Comparison of ENCODE assay signal across 6 cellular contexts in genomic region chr16:30924797-30925645, GRCh38. TPM values are rescaled to one million over a fixed set of nuclear protein-coding genes. Genes with fewer than 3 reads are reported as not detected.
DNase-seq lines count a peak whose midpoint lies in the region; ATAC-seq and TF ChIP-seq lines count a peak whose summit lies in the region.

No MANE protein-coding gene starts in this region.

- peaks cover 22% of the 10 kb centered on the region for H3K4me1 Mint-ChIP-seq in activated T-cell treated with anti-CD3 and anti-CD28 coated beads, Interleukin-2, amount 50 U/mL, for 72 hours (ENCODE audit: low read depth)

- peak overlapping the region; percentile 52 for H3K27ac Mint-ChIP-seq in activated T-cell treated with anti-CD3 and anti-CD28 coated beads, Interleukin-2, amount 50 U/mL, for 72 hours

- no peaks in the 10 kb centered on the region for H3K9me3 Mint-ChIP-seq in activated T-cell treated with anti-CD3 and anti-CD28 coated beads, Interleukin-2, amount 50 U/mL, for 72 hours

- H3K36me3 Mint-ChIP-seq in activated T-cell treated with anti-CD3 and anti-CD28 coated beads, Interleukin-2, amount 50 U/mL, for 72 hours (ENCODE audit: insufficient read depth in 2 of 2), result no peaks in the 10 kb centered on the region

- H3K4me3 ChIP-seq in esophagus squamous epithelium, result peak overlapping the region; percentile 74 to 87 (median 76)
- H3K4me3 ChIP-seq in thoracic aorta, result peak overlapping the region; percentile 70

- H3K4me1 ChIP-seq in esophagus squamous epithelium (peaks cover 22 to 66% (median 28%) of the 10 kb centered on the region in 3 donors), thoracic aorta (ENCODE audit: control insufficient read depth in 1 of 2, low read depth in 2 of 2) (peaks cover 5 to 30% of the 10 kb centered on the region in 2 donors)

- H3K9me3 ChIP-seq in esophagus squamous epithelium, result no peaks in the 10 kb centered on the region
- no peaks in the 10 kb centered on the region for H3K9me3 ChIP-seq in thoracic aorta

- TF ChIP-seq CTCF in esophagus squamous epithelium (IDR thresholded peaks at IDR 0.05) (no peak), thoracic aorta (IDR thresholded peaks at IDR 0.05) (no peak)

- H3K36me3 ChIP-seq in esophagus squamous epithelium, result peaks cover 0 to 41% (median 5%) of the 10 kb centered on the region in 3 donors
- H3K36me3 ChIP-seq in thoracic aorta, result peaks cover 4% of the 10 kb centered on the region

- peak overlapping the region; percentile 88 to 99 (median 96) for H3K27ac ChIP-seq in esophagus squamous epithelium
- H3K27ac ChIP-seq in thoracic aorta, result peak overlapping the region; percentile 20 to 84

- intact Hi-C loops in esophagus squamous epithelium (cut with DNase I), result loop anchor here (5.0 kb wide), 1 partner anchor 83 kb away; no protein-coding TSS in a partner anchor

- no peaks in the 10 kb centered on the region for H3K27me3 ChIP-seq in esophagus squamous epithelium
- H3K27me3 ChIP-seq in thoracic aorta (replicated peaks; ENCODE audit: insufficient read depth), result no peaks in the 10 kb centered on the region

- DNase-seq in activated T-cell treated with anti-CD3 and anti-CD28 coated beads, Interleukin-2, amount 50 U/mL, for 72 hours, result no peak
- DNase-seq in activated T-cell treated with anti-CD3 and anti-CD28 coated beads for 4 hours (no peak), esophagus squamous epithelium (lab: John Stamatoyannopoulos, UW) (no peak), thoracic aorta (ENCODE audit: low spot score) (no peak), germinal center (ENCODE audit: low spot score) (no peak)
- no peak for DNase-seq in central memory CD4-positive, alpha-beta T cell

- no peaks in the 10 kb centered on the region for H3K27me3 Mint-ChIP-seq in activated T-cell treated with anti-CD3 and anti-CD28 coated beads, Interleukin-2, amount 50 U/mL, for 72 hours (ENCODE audit: low read depth)

- WGBS in esophagus squamous epithelium, 2 donors, result 55 to 63% methylated on average over 9 to 11 of the region's 12 CpGs

- peak overlapping the region; percentile 79 to 82 for H3K4me3 Mint-ChIP-seq in activated T-cell treated with anti-CD3 and anti-CD28 coated beads, Interleukin-2, amount 50 U/mL, for 72 hours

- TF ChIP-seq POLR2A in esophagus squamous epithelium (IDR thresholded peaks at IDR 0.05), result no peak

- ATAC-seq in activated T-cell treated with anti-CD3 and anti-CD28 coated beads, Interleukin-2, amount 50 U/mL, for 72 hours (replicated peaks in 1 of 2), result no peak
- no peak for ATAC-seq in thoracic aorta (ENCODE audit: insufficient number of reproducible peaks, low FRiP score, low read depth)

RNA-seq across cellular contexts. Expression of gene FBXL19, which starts 1.6 kb away (rescaled TPM):
- total RNA-seq in activated T-cell treated with anti-CD3 and anti-CD28 coated beads, Interleukin-2, amount 50 U/mL, for 72 hours, result 10 to 100 TPM; 24.9 to 25.7 TPM
- total RNA-seq in esophagus squamous epithelium (10 to 100 TPM; 17.0 to 28.7 (median 25.1) TPM), thoracic aorta (10 to 100 TPM; 14.5 to 18.7 TPM)

RNA-seq across cellular contexts. Expression of gene ORAI3, which starts 23.8 kb away (rescaled TPM):
- total RNA-seq in activated T-cell treated with anti-CD3 and anti-CD28 coated beads, Interleukin-2, amount 50 U/mL, for 72 hours, result 10 to 100 TPM; 13.6 to 15.6 TPM
- 10 to 100 TPM in 3 of 4 donors, 1 to 10 TPM in 1; 4.0 to 28.6 (median 18.0) TPM for total RNA-seq in esophagus squamous epithelium
- 10 to 100 TPM; 19.0 to 35.7 TPM for total RNA-seq in thoracic aorta

RNA-seq across cellular contexts. Expression of gene CTF1, which starts 28.6 kb away (rescaled TPM):
- under 1 TPM; 0.25 to 0.72 TPM for total RNA-seq in activated T-cell treated with anti-CD3 and anti-CD28 coated beads, Interleukin-2, amount 50 U/mL, for 72 hours
- total RNA-seq in esophagus squamous epithelium (1 to 10 TPM in 3 of 4 donors, under 1 TPM in 1; 0.53 to 3.6 (median 1.8) TPM), thoracic aorta (1 to 10 TPM; 3.8 TPM)

RNA-seq across cellular contexts. Expression of gene BCL7C, which starts 31.1 kb away (rescaled TPM):
- total RNA-seq in activated T-cell treated with anti-CD3 and anti-CD28 coated beads, Interleukin-2, amount 50 U/mL, for 72 hours, result 10 to 100 TPM; 21.7 to 23.2 TPM
- total RNA-seq in esophagus squamous epithelium (10 to 100 TPM; 16.2 to 41.4 (median 25.8) TPM), thoracic aorta (10 to 100 TPM; 35.6 to 55.2 TPM)

RNA-seq across cellular contexts. Expression of gene SETD1A, which starts 32.5 kb away (rescaled TPM):
- total RNA-seq in activated T-cell treated with anti-CD3 and anti-CD28 coated beads, Interleukin-2, amount 50 U/mL, for 72 hours, result 10 to 100 TPM; 19.1 to 25.5 TPM
- total RNA-seq in esophagus squamous epithelium, result 1 to 10 TPM; 3.5 to 8.0 (median 5.4) TPM
- 10 to 100 TPM in 1 of 2 donors, 1 to 10 TPM in 1; 7.4 to 14.6 TPM for total RNA-seq in thoracic aorta
